In the genomic region with DNA sequence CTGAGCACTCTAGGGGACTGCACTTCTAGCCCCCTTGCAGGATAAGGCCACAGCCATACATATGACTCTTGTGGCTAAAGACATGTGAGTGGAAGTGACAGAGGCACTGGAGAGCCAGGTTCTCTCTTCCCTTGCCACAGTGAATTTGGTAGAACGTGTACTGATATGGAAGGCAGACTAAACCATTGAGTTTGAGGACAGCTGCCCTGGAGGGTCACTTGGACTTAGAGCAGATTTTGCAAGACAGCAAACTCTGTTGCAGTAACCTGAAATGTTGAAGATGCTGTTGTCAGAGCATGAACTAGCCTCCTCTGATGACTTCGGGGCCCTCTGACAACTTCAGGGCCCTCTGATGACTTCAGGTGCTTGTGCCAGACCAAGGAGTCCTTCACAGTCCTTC, we compare ENCODE assay signal across 27 cellular contexts.
DNase-seq lines count a peak whose midpoint lies in the region; TF ChIP-seq lines count a peak whose summit lies in the region.
"Had no signal": no experiment of that assay in that cellular context is flagged by ENCODE, and none has a peak within 500 bp of the region (broad histone marks: within the 10 kb centered on the region; RNA-seq: fewer than 3 reads in every experiment).

No MANE protein-coding gene starts in this region.

- no CpG with 5 or more reads among the region's 2 CpGs for WGBS in mesendoderm (ENCODE audit: extremely low coverage, insufficient coverage, low lambda C conversion rate)
- 83 to 94% methylated on average over 2 of the region's 2 CpGs for WGBS in thyroid gland, 2 donors

- peaks cover 11% of the 10 kb centered on the region for H3K36me3 Mint-ChIP-seq in activated CD4-positive, alpha-beta T cell treated with anti-CD3 and anti-CD28 coated beads, Interleukin-2, amount 10 ng/mL, durations not matched to agents 24 days and 14 days (ENCODE audit: low read depth)
- peaks cover 0 to 3% of the 10 kb centered on the region in 2 donors for H3K36me3 Mint-ChIP-seq in CD4-positive, alpha-beta memory T cell
- H3K36me3 Mint-ChIP-seq in activated T-helper 2 cell treated with anti-CD3 and anti-CD28 coated beads, Interferon-gamma antibody, Interleukin-2, Interleukin-4, amounts not matched to agents 10 μg/mL and 5 μg/mL and 100 μg/mL, durations not matched to agents 14 hours and 24 hours and 36 hours (ENCODE audit: low read depth), result peaks cover 15% of the 10 kb centered on the region
- H3K36me3 Mint-ChIP-seq: CD8-positive, alpha-beta memory T cell had no signal

- peak overlapping the region; percentile 92 for H3K27ac Mint-ChIP-seq in activated CD4-positive, alpha-beta T cell treated with anti-CD3 and anti-CD28 coated beads, Interleukin-2, amount 10 ng/mL, durations not matched to agents 24 days and 14 days
- peak overlapping the region in 6 of 7 donors; percentile 59 to 92 (median 86) for H3K27ac Mint-ChIP-seq in CD4-positive, alpha-beta memory T cell
- peak overlapping the region; percentile 79 for H3K27ac Mint-ChIP-seq in activated T-helper 2 cell treated with anti-CD3 and anti-CD28 coated beads, Interferon-gamma antibody, Interleukin-2, Interleukin-4, amounts not matched to agents 10 μg/mL and 5 μg/mL and 100 μg/mL, durations not matched to agents 14 hours and 24 hours and 36 hours
- H3K27ac Mint-ChIP-seq: GM23338, HFFc6 had no signal

- H3K4me1 Mint-ChIP-seq in activated CD4-positive, alpha-beta T cell treated with anti-CD3 and anti-CD28 coated beads, Interleukin-2, amount 10 ng/mL, durations not matched to agents 24 days and 14 days, result peaks cover 49% of the 10 kb centered on the region
- H3K4me1 Mint-ChIP-seq in CD4-positive, alpha-beta memory T cell, result peaks cover 60 to 94% (median 79%) of the 10 kb centered on the region in 4 donors
- peaks cover 61% of the 10 kb centered on the region for H3K4me1 Mint-ChIP-seq in activated T-helper 2 cell treated with anti-CD3 and anti-CD28 coated beads, Interferon-gamma antibody, Interleukin-2, Interleukin-4, amounts not matched to agents 10 μg/mL and 5 μg/mL and 100 μg/mL, durations not matched to agents 14 hours and 24 hours and 36 hours (ENCODE audit: low read depth)

- no peak for TF ChIP-seq CTCF in thyroid gland (IDR thresholded peaks at IDR 0.05)

- H3K9me3 ChIP-seq in CD4-positive, alpha-beta memory T cell (ENCODE audit: control insufficient read depth in 1 of 2, low read length in 2 of 2), result no peaks in the 10 kb centered on the region
- H3K9me3 ChIP-seq in thyroid gland, result no peaks in the 10 kb centered on the region
- H3K9me3 ChIP-seq: gastrocnemius medialis, neutrophil, SJSA1, tibial nerve had no signal

- no peak overlapping the region for H3K4me3 ChIP-seq in CD4-positive, alpha-beta memory T cell (ENCODE audit: low read length in 2 of 2)
- H3K4me3 ChIP-seq in mesendoderm (ENCODE audit: low read length) (no peak overlapping the region), thyroid gland (replicated peaks in 1 of 3) (no peak overlapping the region)
- H3K4me3 ChIP-seq: gastrocnemius medialis, GM23338, SJSA1, tibial nerve had no signal

- no peak overlapping the region for H3K9ac ChIP-seq in mesendoderm (ENCODE audit: low read length)

- TF ChIP-seq POLR2A in thyroid gland (IDR thresholded peaks at IDR 0.05), result no peak

- peak overlapping the region; percentile 6 for H3K18ac ChIP-seq in mesendoderm (ENCODE audit: low read length)

- no peak overlapping the region for H3K4me2 ChIP-seq in mesendoderm (ENCODE audit: low read length)
- H3K4me2 ChIP-seq: GM23338 had no signal

- DNase-seq in activated CD4-positive, alpha-beta T cell treated with anti-CD3 and anti-CD28 coated beads, Interleukin-2, amount 10 ng/mL, durations not matched to agents 24 days and 14 days, result peak; percentile 66
- no peak for DNase-seq in activated CD4-positive, alpha-beta T cell treated with anti-CD3 and anti-CD28 coated beads, Interleukin-2, amount 50 U/mL, for 48 hours
- no peak for DNase-seq in CD4-positive, alpha-beta memory T cell
- no peak for DNase-seq in activated T-helper 2 cell treated with anti-CD3 and anti-CD28 coated beads, Interferon-gamma antibody, Interleukin-2, Interleukin-4, amounts not matched to agents 10 μg/mL and 5 μg/mL and 100 μg/mL, durations not matched to agents 14 hours and 24 hours and 36 hours (ENCODE audit: low spot score)
- DNase-seq in mesendoderm, result no peak
- DNase-seq in stimulated activated CD4-positive, alpha-beta T cell treated with anti-CD3 and anti-CD28 coated beads, Interleukin-4, amount 100 ng/mL, for 4 hours, result no peak
- no peak for DNase-seq in thyroid gland
- DNase-seq in putamen (ENCODE audit: low spot score), result no peak
- DNase-seq: activated CD8-positive, alpha-beta memory T cell treated with anti-CD3 and anti-CD28 coated beads, Interleukin-2, amount 50 U/mL, for 48 hours; caudate nucleus; dermis blood vessel endothelial cell; DMS 273 treated with DMSO at 0.1 percent for 48 hours; EL; gastrocnemius medialis; HFFc6; hippocampal formation; IMR-90; left colon; RPMI8226; stimulated activated CD4-positive, alpha-beta T cell treated with anti-CD3 and anti-CD28 coated beads, Interleukin-12 subunit alpha, Interleukin-12 subunit beta, amount 100 ng/mL, for 4 hours; stimulated activated CD4-positive, alpha-beta T cell treated with anti-CD3 and anti-CD28 coated beads, Interleukin-4, amount 100 ng/mL, for 1 hour had no signal

- peaks cover 4% of the 10 kb centered on the region for H3K79me1 ChIP-seq in mesendoderm (ENCODE audit: low read length)

- H3K56ac ChIP-seq in mesendoderm (ENCODE audit: low read length), result peak overlapping the region; percentile 27

- POLR2A ChIA-PET in CD4-positive, alpha-beta memory T cell (lab: Charles Lee; ENCODE audit: partially characterized antibody), result interaction anchor here (2.3 to 4.8 kb wide), 2 partner anchors 9 to 86 kb away, joined by 12 to 24 read pairs; a partner anchor contains a TSS

- no peaks in the 10 kb centered on the region for H3K36me3 ChIP-seq in CD4-positive, alpha-beta memory T cell (ENCODE audit: insufficient read depth, low read length)
- H3K36me3 ChIP-seq in mesendoderm (ENCODE audit: control insufficient read depth, insufficient read depth, low read length) (no peaks in the 10 kb centered on the region), thyroid gland (no peaks in the 10 kb centered on the region)
- H3K36me3 ChIP-seq: gastrocnemius medialis, neutrophil, SJSA1, tibial nerve had no signal

- peak overlapping the region; percentile 6 for H3K27ac ChIP-seq in CD4-positive, alpha-beta memory T cell (ENCODE audit: low read depth, low read length)
- H3K27ac ChIP-seq in mesendoderm (ENCODE audit: low read depth, low read length) (no peak overlapping the region), thyroid gland (no peak overlapping the region)
- H3K27ac ChIP-seq: gastrocnemius medialis, neutrophil, SJSA1, tibial nerve had no signal

- H4K8ac ChIP-seq in mesendoderm (ENCODE audit: low read depth, low read length), result no peak overlapping the region

- intact Hi-C loops in activated CD4-positive, alpha-beta T cell treated with anti-CD3 and anti-CD28 coated beads, Interleukin-2, amount 10 ng/mL, durations not matched to agents 24 days and 14 days (cut with micrococcal nuclease), result loop anchor here (1.0 to 10.0 kb wide), 3 partner anchors 10 to 298 kb away; no protein-coding TSS in a partner anchor
- intact Hi-C loops in CD4-positive, alpha-beta memory T cell (cut with micrococcal nuclease), result no loop called here
- intact Hi-C loops in activated T-helper 2 cell treated with anti-CD3 and anti-CD28 coated beads, Interferon-gamma antibody, Interleukin-2, Interleukin-4, amounts not matched to agents 10 μg/mL and 5 μg/mL and 100 μg/mL, durations not matched to agents 14 hours and 24 hours and 36 hours (cut with micrococcal nuclease), result loop anchor here (2.0 kb wide), 1 partner anchor 22 kb away; no protein-coding TSS in a partner anchor
- intact Hi-C loops in thyroid gland (cut with DNase I), result no loop called here

- H3K23ac ChIP-seq in mesendoderm (ENCODE audit: low read length), result no peak overlapping the region

- CTCF ChIA-PET in CD4-positive, alpha-beta memory T cell (lab: Charles Lee; ENCODE audit: partially characterized antibody), result interaction anchor here (1.4 to 1.7 kb wide), 2 partner anchors 9 to 78 kb away, joined by 4 to 7 read pairs; no protein-coding TSS in a partner anchor

- no peak overlapping the region for H2BK5ac ChIP-seq in mesendoderm (ENCODE audit: low read length)

- peak overlapping the region; percentile 60 for H3K4me3 Mint-ChIP-seq in activated CD4-positive, alpha-beta T cell treated with anti-CD3 and anti-CD28 coated beads, Interleukin-2, amount 10 ng/mL, durations not matched to agents 24 days and 14 days
- peak overlapping the region in 7 of 8 donors; percentile 30 to 72 (median 59) for H3K4me3 Mint-ChIP-seq in CD4-positive, alpha-beta memory T cell
- H3K4me3 Mint-ChIP-seq in activated T-helper 2 cell treated with anti-CD3 and anti-CD28 coated beads, Interferon-gamma antibody, Interleukin-2, Interleukin-4, amounts not matched to agents 10 μg/mL and 5 μg/mL and 100 μg/mL, durations not matched to agents 14 hours and 24 hours and 36 hours (ENCODE audit: low read depth), result peak overlapping the region; percentile 4
- H3K4me3 Mint-ChIP-seq: GM23338, HFFc6, memory B cell had no signal

- peak overlapping the region; percentile 73 for H2AK5ac ChIP-seq in mesendoderm (ENCODE audit: low read length)

- no peaks in the 10 kb centered on the region for H3K79me2 ChIP-seq in mesendoderm (ENCODE audit: control insufficient read depth, insufficient read depth, low read length)

- no peak overlapping the region for H4K5ac ChIP-seq in mesendoderm (ENCODE audit: low read length)

- H3K4me1 ChIP-seq in CD4-positive, alpha-beta memory T cell (ENCODE audit: insufficient read depth, low read length), result peaks cover 77% of the 10 kb centered on the region
- H3K4me1 ChIP-seq in mesendoderm (ENCODE audit: control insufficient read depth, low read depth, low read length), result peaks cover 6% of the 10 kb centered on the region
- peaks cover 23 to 38% of the 10 kb centered on the region in 2 donors for H3K4me1 ChIP-seq in thyroid gland
- H3K4me1 ChIP-seq: SJSA1 had no signal

- H3K4ac ChIP-seq in mesendoderm (ENCODE audit: low read depth, low read length), result no peak overlapping the region

- no peaks in the 10 kb centered on the region for H3K27me3 Mint-ChIP-seq in activated CD4-positive, alpha-beta T cell treated with anti-CD3 and anti-CD28 coated beads, Interleukin-2, amount 10 ng/mL, durations not matched to agents 24 days and 14 days
- no peaks in the 10 kb centered on the region for H3K27me3 Mint-ChIP-seq in CD4-positive, alpha-beta memory T cell
- H3K27me3 Mint-ChIP-seq in activated T-helper 2 cell treated with anti-CD3 and anti-CD28 coated beads, Interferon-gamma antibody, Interleukin-2, Interleukin-4, amounts not matched to agents 10 μg/mL and 5 μg/mL and 100 μg/mL, durations not matched to agents 14 hours and 24 hours and 36 hours (ENCODE audit: low read depth), result peaks cover 11% of the 10 kb centered on the region
- H3K27me3 Mint-ChIP-seq: CD8-positive, alpha-beta memory T cell; memory B cell had no signal

- H3K27me3 ChIP-seq in CD4-positive, alpha-beta memory T cell (ENCODE audit: insufficient read depth, low read length), result no peaks in the 10 kb centered on the region
- H3K27me3 ChIP-seq in mesendoderm (ENCODE audit: insufficient read depth, low read length, poor library complexity) (no peaks in the 10 kb centered on the region), thyroid gland (no peaks in the 10 kb centered on the region)
- H3K27me3 ChIP-seq: gastrocnemius medialis, neutrophil, SJSA1, tibial nerve had no signal

- H2BK120ac ChIP-seq in mesendoderm (ENCODE audit: low read depth, low read length), result no peak overlapping the region

- H2BK15ac ChIP-seq in mesendoderm (replicated peaks; ENCODE audit: low read depth), result no peak overlapping the region

- peaks cover 17% of the 10 kb centered on the region for H3K9me3 Mint-ChIP-seq in activated CD4-positive, alpha-beta T cell treated with anti-CD3 and anti-CD28 coated beads, Interleukin-2, amount 10 ng/mL, durations not matched to agents 24 days and 14 days
- H3K9me3 Mint-ChIP-seq in CD4-positive, alpha-beta memory T cell, result no peaks in the 10 kb centered on the region
- peaks cover 5% of the 10 kb centered on the region for H3K9me3 Mint-ChIP-seq in activated T-helper 2 cell treated with anti-CD3 and anti-CD28 coated beads, Interferon-gamma antibody, Interleukin-2, Interleukin-4, amounts not matched to agents 10 μg/mL and 5 μg/mL and 100 μg/mL, durations not matched to agents 14 hours and 24 hours and 36 hours
- H3K9me3 Mint-ChIP-seq: CD8-positive, alpha-beta memory T cell; GM23338 had no signal

Comparison
In these comparisons a context has a peak if more than half of its experiments do, and no peak if none do; other contexts are left out.
1. H3K4me3 Mint-ChIP-seq: peak in every context shown above with its lines; median percentile 60 in activated CD4-positive, alpha-beta T cell treated with anti-CD3 and anti-CD28 coated beads, Interleukin-2, amount 10 ng/mL, durations not matched to agents 24 days and 14 days; 59 in CD4-positive, alpha-beta memory T cell; 4 in activated T-helper 2 cell treated with anti-CD3 and anti-CD28 coated beads, Interferon-gamma antibody, Interleukin-2, Interleukin-4, amounts not matched to agents 10 μg/mL and 5 μg/mL and 100 μg/mL, durations not matched to agents 14 hours and 24 hours and 36 hours.
2. intact Hi-C loops: an anchor here in activated CD4-positive, alpha-beta T cell treated with anti-CD3 and anti-CD28 coated beads, Interleukin-2, amount 10 ng/mL, durations not matched to agents 24 days and 14 days (1.0 to 10.0 kb wide) and activated T-helper 2 cell treated with anti-CD3 and anti-CD28 coated beads, Interferon-gamma antibody, Interleukin-2, Interleukin-4, amounts not matched to agents 10 μg/mL and 5 μg/mL and 100 μg/mL, durations not matched to agents 14 hours and 24 hours and 36 hours (2.0 kb wide); none called in CD4-positive, alpha-beta memory T cell and thyroid gland.